1 cellular context compared by ENCODE assay signal in genomic region chr10:104337985-104338735, GRCh38.
TF ChIP-seq lines count a peak whose summit lies in the region.

A gene with protein sequence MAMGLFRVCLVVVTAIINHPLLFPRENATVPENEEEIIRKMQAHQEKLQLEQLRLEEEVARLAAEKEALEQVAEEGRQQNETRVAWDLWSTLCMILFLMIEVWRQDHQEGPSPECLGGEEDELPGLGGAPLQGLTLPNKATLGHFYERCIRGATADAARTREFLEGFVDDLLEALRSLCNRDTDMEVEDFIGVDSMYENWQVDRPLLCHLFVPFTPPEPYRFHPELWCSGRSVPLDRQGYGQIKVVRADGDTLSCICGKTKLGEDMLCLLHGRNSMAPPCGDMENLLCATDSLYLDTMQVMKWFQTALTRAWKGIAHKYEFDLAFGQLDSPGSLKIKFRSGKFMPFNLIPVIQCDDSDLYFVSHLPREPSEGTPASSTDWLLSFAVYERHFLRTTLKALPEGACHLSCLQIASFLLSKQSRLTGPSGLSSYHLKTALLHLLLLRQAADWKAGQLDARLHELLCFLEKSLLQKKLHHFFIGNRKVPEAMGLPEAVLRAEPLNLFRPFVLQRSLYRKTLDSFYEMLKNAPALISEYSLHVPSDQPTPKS (minus strand): TSS chr10:104338465. CDS start chr10:104316051, 22,414 bp downstream.

TF ChIP-seq in HepG2, 621 proteins besides CTCF, POLR2A, EP300 and RAD21 (continued from another document and continues in another):
- TF ChIP-seq ZNF280B (CRISPR knock-in tag; IDR thresholded peaks at IDR 0.05; ENCODE audit: borderline replicate concordance) (0 out of 2 replicates have a peak, but pooled peaks have one; percentile 50), KDM2A (CRISPR knock-in tag; IDR thresholded peaks at IDR 0.05; ENCODE audit: borderline replicate concordance, low read depth) (peak; percentile 20; the same call in 1 of the 2 replicates), SCMH1 (CRISPR knock-in tag; IDR thresholded peaks at IDR 0.05; ENCODE audit: borderline replicate concordance) (no peak), RFX5 (IDR thresholded peaks at IDR 0.05; ENCODE audit: low read depth, low read length) (no peak), PLRG1 (conservative IDR thresholded peaks at IDR 0.05) (no peak), ZNF891 (CRISPR knock-in tag; IDR thresholded peaks at IDR 0.05) (peak; percentile 92), DR1 (CRISPR knock-in tag; IDR thresholded peaks at IDR 0.05) (no peak), MAFK (conservative IDR thresholded peaks at IDR 0.05 in 1 of 2, IDR thresholded peaks at IDR 0.05 in 1 of 2; ENCODE audit: low read length in 2 of 2) (no peak), PLSCR1 (CRISPR knock-in tag; IDR thresholded peaks at IDR 0.05; ENCODE audit: borderline replicate concordance) (no peak), PCBP1 (IDR thresholded peaks at IDR 0.05; ENCODE audit: borderline replicate concordance, low read depth, low read length) (no peak), FOSL1 (CRISPR knock-in tag; IDR thresholded peaks at IDR 0.05; ENCODE audit: borderline replicate concordance) (no peak), SRSF9 (IDR thresholded peaks at IDR 0.05; ENCODE audit: borderline replicate concordance, insufficient read depth, low read depth, low read length, poor library complexity, severe bottlenecking) (no peak), RBM22 (optimal IDR thresholded peaks at IDR 0.05; ENCODE audit: low read length) (no peak), ARID3A (IDR thresholded peaks at IDR 0.05; ENCODE audit: low read depth, low read length) (no peak), TRIM24 (CRISPR knock-in tag; IDR thresholded peaks at IDR 0.05) (no peak), ZNF7 (CRISPR knock-in tag; IDR thresholded peaks at IDR 0.05) (no peak), SOX6 (IDR thresholded peaks at IDR 0.05) (no peak), SOX6 (CRISPR knock-in tag; IDR thresholded peaks at IDR 0.05) (no peak; the same call in 1 of the 2 replicates), ZNF274 (CRISPR knock-in tag; IDR thresholded peaks at IDR 0.05) (peak; percentile 22; the same call in 1 of the 2 replicates), PHF21A (CRISPR knock-in tag; IDR thresholded peaks at IDR 0.05) (peak; percentile 44; the same call in 1 of the 2 replicates), ZSCAN20 (CRISPR knock-in tag; IDR thresholded peaks at IDR 0.05; ENCODE audit: borderline replicate concordance) (no peak), ZZZ3 (CRISPR knock-in tag; IDR thresholded peaks at IDR 0.05; ENCODE audit: borderline replicate concordance) (no peak), MIXL1 (CRISPR knock-in tag; IDR thresholded peaks at IDR 0.05) (no peak), ZFYVE20 (CRISPR knock-in tag; IDR thresholded peaks at IDR 0.05; ENCODE audit: borderline replicate concordance, low read depth) (no peak), MAFG (CRISPR knock-in tag; IDR thresholded peaks at IDR 0.05) (no peak), ZNF431 (CRISPR knock-in tag; IDR thresholded peaks at IDR 0.05; ENCODE audit: borderline replicate concordance, low read depth) (0 out of 2 replicates have a peak, but pooled peaks have one; percentile 50), SAFB2 (CRISPR knock-in tag; IDR thresholded peaks at IDR 0.05; ENCODE audit: borderline replicate concordance, low read depth) (no peak), ZNF350 (CRISPR knock-in tag; IDR thresholded peaks at IDR 0.05; ENCODE audit: borderline replicate concordance, low read depth) (no peak; the same call in 1 of the 2 replicates), ETS1 (CRISPR knock-in tag; IDR thresholded peaks at IDR 0.05) (no peak), HBP1 (CRISPR knock-in tag; IDR thresholded peaks at IDR 0.05; ENCODE audit: low read depth) (no peak), ATRX (CRISPR knock-in tag; IDR thresholded peaks at IDR 0.05; ENCODE audit: borderline replicate concordance) (no peak)
- TF ChIP-seq, protein P1, sequence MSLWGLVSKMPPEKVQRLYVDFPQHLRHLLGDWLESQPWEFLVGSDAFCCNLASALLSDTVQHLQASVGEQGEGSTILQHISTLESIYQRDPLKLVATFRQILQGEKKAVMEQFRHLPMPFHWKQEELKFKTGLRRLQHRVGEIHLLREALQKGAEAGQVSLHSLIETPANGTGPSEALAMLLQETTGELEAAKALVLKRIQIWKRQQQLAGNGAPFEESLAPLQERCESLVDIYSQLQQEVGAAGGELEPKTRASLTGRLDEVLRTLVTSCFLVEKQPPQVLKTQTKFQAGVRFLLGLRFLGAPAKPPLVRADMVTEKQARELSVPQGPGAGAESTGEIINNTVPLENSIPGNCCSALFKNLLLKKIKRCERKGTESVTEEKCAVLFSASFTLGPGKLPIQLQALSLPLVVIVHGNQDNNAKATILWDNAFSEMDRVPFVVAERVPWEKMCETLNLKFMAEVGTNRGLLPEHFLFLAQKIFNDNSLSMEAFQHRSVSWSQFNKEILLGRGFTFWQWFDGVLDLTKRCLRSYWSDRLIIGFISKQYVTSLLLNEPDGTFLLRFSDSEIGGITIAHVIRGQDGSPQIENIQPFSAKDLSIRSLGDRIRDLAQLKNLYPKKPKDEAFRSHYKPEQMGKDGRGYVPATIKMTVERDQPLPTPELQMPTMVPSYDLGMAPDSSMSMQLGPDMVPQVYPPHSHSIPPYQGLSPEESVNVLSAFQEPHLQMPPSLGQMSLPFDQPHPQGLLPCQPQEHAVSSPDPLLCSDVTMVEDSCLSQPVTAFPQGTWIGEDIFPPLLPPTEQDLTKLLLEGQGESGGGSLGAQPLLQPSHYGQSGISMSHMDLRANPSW (CRISPR knock-in tag; IDR thresholded peaks at IDR 0.05; ENCODE audit: borderline replicate concordance), result no peak
- TF ChIP-seq, protein P2, sequence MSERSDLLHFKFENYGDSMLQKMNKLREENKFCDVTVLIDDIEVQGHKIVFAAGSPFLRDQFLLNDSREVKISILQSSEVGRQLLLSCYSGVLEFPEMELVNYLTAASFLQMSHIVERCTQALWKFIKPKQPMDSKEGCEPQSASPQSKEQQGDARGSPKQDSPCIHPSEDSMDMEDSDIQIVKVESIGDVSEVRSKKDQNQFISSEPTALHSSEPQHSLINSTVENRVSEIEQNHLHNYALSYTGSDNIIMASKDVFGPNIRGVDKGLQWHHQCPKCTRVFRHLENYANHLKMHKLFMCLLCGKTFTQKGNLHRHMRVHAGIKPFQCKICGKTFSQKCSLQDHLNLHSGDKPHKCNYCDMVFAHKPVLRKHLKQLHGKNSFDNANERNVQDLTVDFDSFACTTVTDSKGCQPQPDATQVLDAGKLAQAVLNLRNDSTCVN (CRISPR knock-in tag; IDR thresholded peaks at IDR 0.05; ENCODE audit: borderline replicate concordance), result no peak
- TF ChIP-seq, protein P3, sequence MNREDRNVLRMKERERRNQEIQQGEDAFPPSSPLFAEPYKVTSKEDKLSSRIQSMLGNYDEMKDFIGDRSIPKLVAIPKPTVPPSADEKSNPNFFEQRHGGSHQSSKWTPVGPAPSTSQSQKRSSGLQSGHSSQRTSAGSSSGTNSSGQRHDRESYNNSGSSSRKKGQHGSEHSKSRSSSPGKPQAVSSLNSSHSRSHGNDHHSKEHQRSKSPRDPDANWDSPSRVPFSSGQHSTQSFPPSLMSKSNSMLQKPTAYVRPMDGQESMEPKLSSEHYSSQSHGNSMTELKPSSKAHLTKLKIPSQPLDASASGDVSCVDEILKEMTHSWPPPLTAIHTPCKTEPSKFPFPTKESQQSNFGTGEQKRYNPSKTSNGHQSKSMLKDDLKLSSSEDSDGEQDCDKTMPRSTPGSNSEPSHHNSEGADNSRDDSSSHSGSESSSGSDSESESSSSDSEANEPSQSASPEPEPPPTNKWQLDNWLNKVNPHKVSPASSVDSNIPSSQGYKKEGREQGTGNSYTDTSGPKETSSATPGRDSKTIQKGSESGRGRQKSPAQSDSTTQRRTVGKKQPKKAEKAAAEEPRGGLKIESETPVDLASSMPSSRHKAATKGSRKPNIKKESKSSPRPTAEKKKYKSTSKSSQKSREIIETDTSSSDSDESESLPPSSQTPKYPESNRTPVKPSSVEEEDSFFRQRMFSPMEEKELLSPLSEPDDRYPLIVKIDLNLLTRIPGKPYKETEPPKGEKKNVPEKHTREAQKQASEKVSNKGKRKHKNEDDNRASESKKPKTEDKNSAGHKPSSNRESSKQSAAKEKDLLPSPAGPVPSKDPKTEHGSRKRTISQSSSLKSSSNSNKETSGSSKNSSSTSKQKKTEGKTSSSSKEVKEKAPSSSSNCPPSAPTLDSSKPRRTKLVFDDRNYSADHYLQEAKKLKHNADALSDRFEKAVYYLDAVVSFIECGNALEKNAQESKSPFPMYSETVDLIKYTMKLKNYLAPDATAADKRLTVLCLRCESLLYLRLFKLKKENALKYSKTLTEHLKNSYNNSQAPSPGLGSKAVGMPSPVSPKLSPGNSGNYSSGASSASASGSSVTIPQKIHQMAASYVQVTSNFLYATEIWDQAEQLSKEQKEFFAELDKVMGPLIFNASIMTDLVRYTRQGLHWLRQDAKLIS (CRISPR knock-in tag; IDR thresholded peaks at IDR 0.05), result no peak
- TF ChIP-seq, protein P4, sequence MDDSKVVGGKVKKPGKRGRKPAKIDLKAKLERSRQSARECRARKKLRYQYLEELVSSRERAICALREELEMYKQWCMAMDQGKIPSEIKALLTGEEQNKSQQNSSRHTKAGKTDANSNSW (CRISPR knock-in tag; IDR thresholded peaks at IDR 0.05; ENCODE audit: borderline replicate concordance), result no peak
- TF ChIP-seq, protein P5, sequence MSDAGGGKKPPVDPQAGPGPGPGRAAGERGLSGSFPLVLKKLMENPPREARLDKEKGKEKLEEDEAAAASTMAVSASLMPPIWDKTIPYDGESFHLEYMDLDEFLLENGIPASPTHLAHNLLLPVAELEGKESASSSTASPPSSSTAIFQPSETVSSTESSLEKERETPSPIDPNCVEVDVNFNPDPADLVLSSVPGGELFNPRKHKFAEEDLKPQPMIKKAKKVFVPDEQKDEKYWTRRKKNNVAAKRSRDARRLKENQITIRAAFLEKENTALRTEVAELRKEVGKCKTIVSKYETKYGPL (CRISPR knock-in tag; IDR thresholded peaks at IDR 0.05), result no peak
- TF ChIP-seq, protein P6, sequence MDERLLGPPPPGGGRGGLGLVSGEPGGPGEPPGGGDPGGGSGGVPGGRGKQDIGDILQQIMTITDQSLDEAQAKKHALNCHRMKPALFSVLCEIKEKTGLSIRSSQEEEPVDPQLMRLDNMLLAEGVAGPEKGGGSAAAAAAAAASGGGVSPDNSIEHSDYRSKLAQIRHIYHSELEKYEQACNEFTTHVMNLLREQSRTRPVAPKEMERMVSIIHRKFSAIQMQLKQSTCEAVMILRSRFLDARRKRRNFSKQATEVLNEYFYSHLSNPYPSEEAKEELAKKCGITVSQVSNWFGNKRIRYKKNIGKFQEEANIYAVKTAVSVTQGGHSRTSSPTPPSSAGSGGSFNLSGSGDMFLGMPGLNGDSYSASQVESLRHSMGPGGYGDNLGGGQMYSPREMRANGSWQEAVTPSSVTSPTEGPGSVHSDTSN (CRISPR knock-in tag; IDR thresholded peaks at IDR 0.05), result no peak
